In the genomic region with DNA sequence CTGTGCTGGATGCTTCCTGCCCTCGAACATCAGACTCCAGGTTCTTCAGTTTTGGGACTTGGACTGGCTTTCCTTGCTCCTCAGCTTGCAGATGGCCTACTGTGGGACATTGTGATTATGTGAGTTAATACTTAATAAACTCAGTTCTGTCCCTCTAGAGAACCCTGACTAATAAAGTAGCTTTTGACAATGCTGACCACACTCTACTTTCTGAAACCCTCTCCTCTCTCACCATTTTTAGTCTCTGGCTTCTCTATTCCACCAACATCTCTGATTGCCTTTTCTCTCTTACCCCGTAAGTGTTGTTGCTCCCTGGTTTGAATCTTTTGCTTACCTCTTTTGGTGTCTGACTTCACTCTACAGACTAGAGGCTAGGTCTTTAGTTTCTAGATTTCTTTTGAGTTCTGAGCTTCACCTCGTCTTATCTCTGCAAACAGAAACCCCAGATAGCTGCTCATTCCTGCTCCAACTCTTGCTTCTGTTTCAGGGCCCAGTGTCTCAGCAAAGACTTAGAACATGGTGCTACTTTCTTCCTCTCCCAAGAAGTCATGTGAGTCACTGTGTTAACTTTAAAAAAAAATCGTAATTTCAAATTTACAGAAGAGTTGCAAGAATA, we compare ENCODE assay signal across 11 cellular contexts. TPM values are rescaled to one million over a fixed set of nuclear protein-coding genes. Genes with fewer than 3 reads are reported as not detected.
DNase-seq lines count a peak whose midpoint lies in the region; ATAC-seq and TF ChIP-seq lines count a peak whose summit lies in the region.
"Had no signal": no experiment of that assay in that cellular context is flagged by ENCODE, and none has a peak within 500 bp of the region (broad histone marks: within the 10 kb centered on the region; RNA-seq: fewer than 3 reads in every experiment).

No MANE protein-coding gene starts in this region.

- H3K9me3 ChIP-seq in T-helper 17 cell (ENCODE audit: control insufficient read depth, low read length, poor library complexity, severe bottlenecking) = no peaks in the 10 kb centered on the region

- no peaks in the 10 kb centered on the region for H3K9me3 Mint-ChIP-seq in activated T-cell treated with anti-CD3 and anti-CD28 coated beads, Interleukin-2, amount 50 U/mL, for 24 hours
- peaks cover 22% of the 10 kb centered on the region for H3K9me3 Mint-ChIP-seq in nephron

- H3K27me3 Mint-ChIP-seq in activated T-cell treated with anti-CD3 and anti-CD28 coated beads, Interleukin-2, amount 50 U/mL, for 24 hours = peaks cover 54% of the 10 kb centered on the region
- no peaks in the 10 kb centered on the region for H3K27me3 Mint-ChIP-seq in T-helper 17 cell
- H3K27me3 Mint-ChIP-seq in nephron (ENCODE audit: low read depth) = no peaks in the 10 kb centered on the region

- H3K36me3 Mint-ChIP-seq in activated T-cell treated with anti-CD3 and anti-CD28 coated beads, Interleukin-2, amount 50 U/mL, for 24 hours (ENCODE audit: low read depth) = no peaks in the 10 kb centered on the region
- H3K36me3 Mint-ChIP-seq in T-helper 17 cell (ENCODE audit: low read depth) = peaks cover 2% of the 10 kb centered on the region
- no peaks in the 10 kb centered on the region for H3K36me3 Mint-ChIP-seq in nephron (ENCODE audit: low read depth)

- peaks cover 80% of the 10 kb centered on the region for H3K4me1 Mint-ChIP-seq in activated T-cell treated with anti-CD3 and anti-CD28 coated beads, Interleukin-2, amount 50 U/mL, for 24 hours (ENCODE audit: low read depth)
- H3K4me1 Mint-ChIP-seq in T-helper 17 cell (peaks cover 32% of the 10 kb centered on the region), nephron (peaks cover 35% of the 10 kb centered on the region)

- no peak for TF ChIP-seq CTCF in nephron (IDR thresholded peaks at IDR 0.05; ENCODE audit: unreplicated experiment in 3 of 3)

- ATAC-seq in HG02852 (IDR thresholded peaks at IDR 0.05; ENCODE audit: unreplicated experiment) = peak; percentile 47
- ATAC-seq in T-helper 17 cell = no peak
- no peak for ATAC-seq in HG03280 (IDR thresholded peaks at IDR 0.05; ENCODE audit: unreplicated experiment)

- peak overlapping the region; percentile 9 for H3K4me3 Mint-ChIP-seq in activated T-cell treated with anti-CD3 and anti-CD28 coated beads, Interleukin-2, amount 50 U/mL, for 24 hours
- peak overlapping the region; percentile 13 for H3K4me3 Mint-ChIP-seq in T-helper 17 cell
- no peak overlapping the region for H3K4me3 Mint-ChIP-seq in nephron

- DNase-seq in activated T-cell treated with anti-CD3 and anti-CD28 coated beads, Interleukin-2, amount 50 U/mL, for 24 hours = no peak
- DNase-seq in activated T-cell treated with anti-CD3 and anti-CD28 coated beads for 4 hours (no peak), T-helper 17 cell (no peak), LoVo (ENCODE audit: low spot score) (no peak)
- DNase-seq in stimulated activated CD4-positive, alpha-beta T cell treated with anti-CD3 and anti-CD28 coated beads, Interleukin-4, amount 100 ng/mL, for 4 hours = no peak
- DNase-seq: ACHN, amniotic stem cell, NCI-H1092 had no signal

- peak overlapping the region; percentile 96 for H3K27ac Mint-ChIP-seq in activated T-cell treated with anti-CD3 and anti-CD28 coated beads, Interleukin-2, amount 50 U/mL, for 24 hours
- peak overlapping the region; percentile 100 for H3K27ac Mint-ChIP-seq in T-helper 17 cell
- H3K27ac Mint-ChIP-seq in nephron = peak overlapping the region; percentile 60 to 77 (median 76)

RNA-seq across cellular contexts. Expression of gene TMSB4X, which starts 11.4 kb away (rescaled TPM):
- 1,000 to 10,000 TPM; 5,781 to 7,183 TPM for total RNA-seq in T-helper 17 cell

RNA-seq across cellular contexts. Expression of gene FAM9C, which starts 58.1 kb away (rescaled TPM):
- not detected for total RNA-seq in T-helper 17 cell

Comparison
In these comparisons a context has a peak if more than half of its experiments do, and no peak if none do; other contexts are left out.
1. H3K4me3 Mint-ChIP-seq: peak in activated T-cell treated with anti-CD3 and anti-CD28 coated beads, Interleukin-2, amount 50 U/mL, for 24 hours (single experiment) and T-helper 17 cell (single experiment); none in nephron (0 of 3).
2. Peak in every context shown above with its lines, with median percentiles within 50 percentile points of each other: H3K27ac Mint-ChIP-seq.